ENCODE assay signal across 8 cellular contexts in the genomic region with DNA sequence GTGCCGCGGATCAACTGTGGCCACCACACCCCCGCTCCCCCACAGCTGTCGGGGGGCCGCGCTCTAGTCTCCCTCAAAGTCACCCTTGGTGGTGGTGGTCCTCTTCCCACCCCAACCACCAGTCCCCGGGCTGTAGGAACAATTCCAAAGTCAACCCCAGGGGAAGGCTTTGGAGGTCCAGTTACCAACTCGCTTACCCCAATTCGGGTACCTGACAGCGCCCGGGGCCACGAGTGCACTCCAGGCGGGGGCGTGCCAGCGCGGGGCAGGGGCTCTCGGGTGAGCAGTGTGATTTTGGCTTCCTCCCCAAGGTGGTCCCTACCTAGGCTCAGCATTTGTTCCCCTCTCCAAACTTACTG. TPM values are rescaled to one million over a fixed set of nuclear protein-coding genes. Genes with fewer than 3 reads are reported as not detected.
A peak's percentile ranks its signal among the peaks of the same experiment; 100 is the strongest.
DNase-seq lines count a peak whose midpoint lies in the region; ATAC-seq and TF ChIP-seq lines count a peak whose summit lies in the region.

No MANE protein-coding gene starts in this region.

- ATAC-seq in HG03039 (IDR thresholded peaks at IDR 0.05; ENCODE audit: unreplicated experiment) (no peak), HG03469 (IDR thresholded peaks at IDR 0.05; ENCODE audit: unreplicated experiment) (no peak), GM19397 (IDR thresholded peaks at IDR 0.05; ENCODE audit: unreplicated experiment) (no peak)

- peaks cover 58% of the 10 kb centered on the region for H3K4me1 Mint-ChIP-seq in activated CD4-positive, alpha-beta T cell treated with anti-CD3 and anti-CD28 coated beads, Interleukin-2, amount 10 ng/mL, durations not matched to agents 7 days and 5 days

- H4K91ac ChIP-seq in trophoblast cell (ENCODE audit: low read depth, low read length) = peak overlapping the region; percentile 89

- TF ChIP-seq CTCF in A673 (conservative IDR thresholded peaks at IDR 0.05; ENCODE audit: low read depth, low read length) = peak; percentile 31; the same call in 1 of the 2 replicates
- no peak for TF ChIP-seq CTCF in HEK293 (tag by site-specific recombination; IDR thresholded peaks at IDR 0.05)

- peak overlapping the region; percentile 75 for H3K4ac ChIP-seq in trophoblast cell (ENCODE audit: low read depth, low read length)

- H3K79me2 ChIP-seq in trophoblast cell (ENCODE audit: control insufficient read depth, insufficient read depth, low read length, poor library complexity) = peaks cover 46% of the 10 kb centered on the region

- H3K9me3 ChIP-seq in A673 (ENCODE audit: low read depth, low read length, poor library complexity, severe bottlenecking) (no peaks in the 10 kb centered on the region), HEK293 (ENCODE audit: control insufficient read depth, insufficient read depth, low read depth, low read length) (no peaks in the 10 kb centered on the region), trophoblast cell (ENCODE audit: insufficient read depth, low read depth, low read length) (no peaks in the 10 kb centered on the region)

- H3K4me3 ChIP-seq in A673 (ENCODE audit: low read depth, low read length, poor library complexity, severe bottlenecking) (peak overlapping the region; percentile 86), HEK293 (ENCODE audit: low read depth, low read length) (peak overlapping the region; percentile 24), trophoblast cell (ENCODE audit: low read depth, low read length) (peak overlapping the region; percentile 66)

- peak overlapping the region; percentile 95 for H2AK5ac ChIP-seq in trophoblast cell (ENCODE audit: low read length)

- peak overlapping the region; percentile 3 for H3K9ac ChIP-seq in trophoblast cell (ENCODE audit: low read length)

- CTCF ChIA-PET in A673 (lab: Charles Lee) (no interaction called here), HEK293 (lab: Yijun Ruan, JAX) (interaction anchor here (3.9 kb wide), 1 partner anchor 127 kb away, joined by 19 read pairs; no protein-coding TSS in a partner anchor)
- CTCF ChIA-PET in activated CD4-positive, alpha-beta T cell treated with anti-CD3 and anti-CD28 coated beads, Interleukin-2, amount 10 ng/mL, durations not matched to agents 7 days and 5 days (lab: Charles Lee) = no interaction called here

- H3K27me3 Mint-ChIP-seq in activated CD4-positive, alpha-beta T cell treated with anti-CD3 and anti-CD28 coated beads, Interleukin-2, amount 10 ng/mL, durations not matched to agents 7 days and 5 days = peaks cover 21% of the 10 kb centered on the region

- BruUV-seq in A673 (replicated peaks; lab: Mats Ljungman, UMichigan) = no TSS peak

- H3K18ac ChIP-seq in trophoblast cell (ENCODE audit: low read length) = peak overlapping the region; percentile 94

- peak; percentile 28 for DNase-seq in A673 (ENCODE audit: low spot score)
- peak; percentile 34 for DNase-seq in activated CD4-positive, alpha-beta T cell treated with anti-CD3 and anti-CD28 coated beads, Interleukin-2, amount 10 ng/mL, durations not matched to agents 7 days and 5 days
- no peak for DNase-seq in epithelial cell of prostate (ENCODE audit: low read depth, low spot score)
- DNase-seq in trophoblast cell = no peak

- H3K27me3 ChIP-seq in A673 (replicated peaks; ENCODE audit: insufficient read depth, low read depth, low read length, poor library complexity) (no peaks in the 10 kb centered on the region), trophoblast cell (ENCODE audit: insufficient read depth, low read length) (no peaks in the 10 kb centered on the region)

- H3K27ac Mint-ChIP-seq in activated CD4-positive, alpha-beta T cell treated with anti-CD3 and anti-CD28 coated beads, Interleukin-2, amount 10 ng/mL, durations not matched to agents 7 days and 5 days = peak overlapping the region; percentile 41

- no CpG with 5 or more reads among the region's 17 CpGs for WGBS in trophoblast cell (ENCODE audit: extremely low coverage, insufficient coverage, insufficient read length)

- peak overlapping the region; percentile 55 for H4K12ac ChIP-seq in trophoblast cell (ENCODE audit: low read depth, low read length)

- peak overlapping the region; percentile 97 for H3K4me2 ChIP-seq in trophoblast cell (ENCODE audit: low read length)

- H3K36me3 Mint-ChIP-seq in activated CD4-positive, alpha-beta T cell treated with anti-CD3 and anti-CD28 coated beads, Interleukin-2, amount 10 ng/mL, durations not matched to agents 7 days and 5 days (ENCODE audit: low read depth) = peaks cover 3% of the 10 kb centered on the region

- POLR2A ChIA-PET in A673 (lab: Charles Lee; ENCODE audit: low non-redundant PET) = no interaction called here
- POLR2A ChIA-PET in HEK293 (lab: Yijun Ruan, JAX) = no interaction called here
- POLR2A ChIA-PET in activated CD4-positive, alpha-beta T cell treated with anti-CD3 and anti-CD28 coated beads, Interleukin-2, amount 10 ng/mL, durations not matched to agents 7 days and 5 days (lab: Charles Lee) = no interaction called here

- no peak overlapping the region for H2AFZ ChIP-seq in trophoblast cell (ENCODE audit: insufficient read depth, low read length, poor library complexity)

- peak overlapping the region; percentile 85 for H3K14ac ChIP-seq in trophoblast cell (ENCODE audit: low read length)

- H3K36me3 ChIP-seq in A673 (ENCODE audit: insufficient read depth, low read length, poor library complexity, severe bottlenecking) (no peaks in the 10 kb centered on the region), HEK293 (ENCODE audit: control insufficient read depth in 2 of 2, insufficient read depth in 1 of 2, low read length in 2 of 2) (no peaks in the 10 kb centered on the region), trophoblast cell (ENCODE audit: control insufficient read depth in 1 of 2, insufficient read depth in 2 of 2, low read length in 2 of 2) (peaks cover 0 to 5% of the 10 kb centered on the region in 2 experiments)

- H2BK12ac ChIP-seq in trophoblast cell (ENCODE audit: low read length) = peak overlapping the region; percentile 92

- H3K4me1 ChIP-seq in A673 (ENCODE audit: insufficient read depth, low read length, poor library complexity, severe bottlenecking) (peaks cover 18% of the 10 kb centered on the region), HEK293 (ENCODE audit: control insufficient read depth, insufficient read depth, low read length) (peaks cover 7% of the 10 kb centered on the region), trophoblast cell (ENCODE audit: control insufficient read depth in 1 of 2, insufficient read depth in 2 of 2, low read length in 2 of 2) (peaks cover 25 to 30% of the 10 kb centered on the region in 2 experiments)

- H4K8ac ChIP-seq in trophoblast cell (ENCODE audit: low read depth, low read length) = peak overlapping the region; percentile 64

- intact Hi-C loops in A673 (cut with micrococcal nuclease; ENCODE audit: unreplicated experiment) = loop anchor here (1.0 to 10.0 kb wide), 4 partner anchors 96 to 1026 kb away; no protein-coding TSS in a partner anchor

- H3K23ac ChIP-seq in trophoblast cell (ENCODE audit: low read length) = no peak overlapping the region

- H3K27ac ChIP-seq in A673 (ENCODE audit: low read depth, low read length, poor library complexity, severe bottlenecking) (no peak overlapping the region), HEK293 (ENCODE audit: extremely low read depth, low read depth, low read length) (no peak overlapping the region; the same call in 1 of the 2 replicates), epithelial cell of prostate (peak overlapping the region; percentile 90), trophoblast cell (ENCODE audit: low read depth, low read length) (peak overlapping the region; percentile 85)

- no peaks in the 10 kb centered on the region for H3K9me3 Mint-ChIP-seq in activated CD4-positive, alpha-beta T cell treated with anti-CD3 and anti-CD28 coated beads, Interleukin-2, amount 10 ng/mL, durations not matched to agents 7 days and 5 days

- peak overlapping the region; percentile 81 for H2BK5ac ChIP-seq in trophoblast cell (ENCODE audit: low read depth, low read length, poor library complexity)

- H3K79me1 ChIP-seq in trophoblast cell (ENCODE audit: low read length) = peaks cover 37% of the 10 kb centered on the region

- H2BK120ac ChIP-seq in trophoblast cell (ENCODE audit: insufficient read depth, low read length, poor library complexity) = peak overlapping the region; percentile 78

- peak overlapping the region; percentile 78 for H3K4me3 Mint-ChIP-seq in activated CD4-positive, alpha-beta T cell treated with anti-CD3 and anti-CD28 coated beads, Interleukin-2, amount 10 ng/mL, durations not matched to agents 7 days and 5 days

TF ChIP-seq in HEK293, 187 proteins besides CTCF, POLR2A, EP300 and RAD21 (continues in another document):
- TF ChIP-seq GLIS2 (tag by site-specific recombination; IDR thresholded peaks at IDR 0.05) (peak; percentile 72), ZNF248 (tag by site-specific recombination; IDR thresholded peaks at IDR 0.05) (no peak), REPIN1 (tag by site-specific recombination; IDR thresholded peaks at IDR 0.05; ENCODE audit: low read depth) (no peak), ZNF555 (tag by site-specific recombination; conservative IDR thresholded peaks at IDR 0.05) (no peak), ZNF292 (tag by site-specific recombination; IDR thresholded peaks at IDR 0.05; ENCODE audit: borderline replicate concordance, low read depth) (no peak), ZBTB7A (tag by site-specific recombination; IDR thresholded peaks at IDR 0.05; ENCODE audit: low read depth) (no peak; the same call in 1 of the 2 replicates), SP3 (tag by site-specific recombination; IDR thresholded peaks at IDR 0.05) (no peak), ZFHX2 (tag by site-specific recombination; conservative IDR thresholded peaks at IDR 0.05) (0 out of 2 replicates have a peak, but pooled peaks have one; percentile 3), GLIS1 (tag by site-specific recombination; IDR thresholded peaks at IDR 0.05) (no peak), ZNF658 (tag by site-specific recombination; IDR thresholded peaks at IDR 0.05) (no peak), ZNF404 (tag by site-specific recombination; IDR thresholded peaks at IDR 0.05) (no peak), ZNF544 (tag by site-specific recombination; IDR thresholded peaks at IDR 0.05) (no peak), ZNF239 (tag by site-specific recombination; IDR thresholded peaks at IDR 0.05) (no peak), ZNF549 (tag by site-specific recombination; IDR thresholded peaks at IDR 0.05) (no peak), ZNF266 (tag by site-specific recombination; IDR thresholded peaks at IDR 0.05; ENCODE audit: low read depth) (no peak), ZBTB48 (tag by site-specific recombination; IDR thresholded peaks at IDR 0.05) (0 out of 2 replicates have a peak, but pooled peaks have one; percentile 39)

RNA-seq across cellular contexts. Expression of a gene that starts 0.6 kb away (rescaled TPM):
- 35.8 and 42.1 TPM in 2 replicates for total RNA-seq in A673 (2021)
- total RNA-seq in activated CD4-positive, alpha-beta T cell treated with anti-CD3 and anti-CD28 coated beads, Interleukin-2, amount 10 ng/mL, durations not matched to agents 7 days and 5 days = 10 to 100 TPM; 27.8 to 31.5 TPM
- 52.4 and 54.3 TPM in 2 replicates for polyA plus RNA-seq in trophoblast cell (2013)

Comparison
In these comparisons a context has a peak if more than half of its experiments do, and no peak if none do; other contexts are left out.
1. DNase-seq: peak in A673 (single experiment) and activated CD4-positive, alpha-beta T cell treated with anti-CD3 and anti-CD28 coated beads, Interleukin-2, amount 10 ng/mL, durations not matched to agents 7 days and 5 days (single experiment); none in epithelial cell of prostate (single experiment) and trophoblast cell (0 of 2).
2. H3K27ac ChIP-seq: peak in epithelial cell of prostate (single experiment) and trophoblast cell (single experiment); none in A673 (single experiment) and HEK293 (single experiment).
3. H3K4me3 ChIP-seq: peak in every context shown above with its lines; median percentile 86 in A673; 66 in trophoblast cell; 24 in HEK293.